In genomic region chr1:8629241-8630091, GRCh38 we compare ENCODE assay signal across 8 cellular contexts.
DNase-seq lines count a peak whose midpoint lies in the region; ATAC-seq and TF ChIP-seq lines count a peak whose summit lies in the region.

No MANE protein-coding gene starts in this region.

- H3K36me3 ChIP-seq in GM06990 (ENCODE audit: control insufficient read depth, insufficient read depth, low read length) (no peaks in the 10 kb centered on the region), esophagus muscularis mucosa (no peaks in the 10 kb centered on the region), breast epithelium (no peaks in the 10 kb centered on the region)

- TF ChIP-seq EP300 in esophagus muscularis mucosa (IDR thresholded peaks at IDR 0.05) = no peak

- peaks cover 2% of the 10 kb centered on the region for H3K36me3 Mint-ChIP-seq in T-helper 17 cell (ENCODE audit: low read depth)

- peaks cover 40% of the 10 kb centered on the region for H3K4me1 Mint-ChIP-seq in T-helper 17 cell

- TF ChIP-seq CTCF in GM06990 (IDR thresholded peaks at IDR 0.05; ENCODE audit: insufficient read depth, low read length, poor library complexity, severe bottlenecking) (no peak), GM20000 (IDR thresholded peaks at IDR 0.05; ENCODE audit: extremely low read depth, missing control alignments) (no peak), esophagus muscularis mucosa (IDR thresholded peaks at IDR 0.05) (no peak), breast epithelium (IDR thresholded peaks at IDR 0.05) (no peak)

- no peaks in the 10 kb centered on the region for H3K9me3 ChIP-seq in T-helper 17 cell (ENCODE audit: control insufficient read depth, low read length, poor library complexity, severe bottlenecking)
- H3K9me3 ChIP-seq in esophagus muscularis mucosa = no peaks in the 10 kb centered on the region
- H3K9me3 ChIP-seq in breast epithelium = no peaks in the 10 kb centered on the region

- H3K4me1 ChIP-seq in esophagus muscularis mucosa (peaks cover 36 to 75% (median 57%) of the 10 kb centered on the region in 4 donors), breast epithelium (no peaks in the 10 kb centered on the region)

- DNase-seq in GM06990 (ENCODE audit: extremely low read depth, insufficient read length) (peak; percentile 61), GM20000 (ENCODE audit: low spot score) (peak; percentile 64), T-helper 17 cell (no peak), hepatic stellate cell (ENCODE audit: low spot score) (peak; percentile 10), NCI-H1048 (lab: John Stamatoyannopoulos, UW) (no peak), esophagus muscularis mucosa (ENCODE audit: extremely low spot score) (no peak), breast epithelium (ENCODE audit: low spot score in 2 of 2) (no peak)

- intact Hi-C loops in esophagus muscularis mucosa (cut with DNase I) (no loop called here), breast epithelium (cut with DNase I; ENCODE audit: low total_unique reads) (no loop called here)

- H3K27me3 ChIP-seq in GM06990 (replicated peaks; ENCODE audit: control insufficient read depth, insufficient read depth, low read length) (no peaks in the 10 kb centered on the region), esophagus muscularis mucosa (peaks cover 0 to 4% (median 0%) of the 10 kb centered on the region in 4 donors), breast epithelium (no peaks in the 10 kb centered on the region)

- H3K4me3 ChIP-seq in GM06990 (replicated peaks; ENCODE audit: low read depth, low read length) (peak overlapping the region; percentile 33; the same call in 1 of the 2 replicates), esophagus muscularis mucosa (no peak overlapping the region), breast epithelium (no peak overlapping the region)

- H3K27me3 Mint-ChIP-seq in T-helper 17 cell = no peaks in the 10 kb centered on the region

- WGBS in esophagus muscularis mucosa = 75% methylated on average over 6 of the region's 7 CpGs

- no peak for TF ChIP-seq POLR2A in esophagus muscularis mucosa (IDR thresholded peaks at IDR 0.05; ENCODE audit: low read depth)
- no peak for TF ChIP-seq POLR2A in breast epithelium (IDR thresholded peaks at IDR 0.05)

- peak overlapping the region; percentile 67 for H3K27ac Mint-ChIP-seq in T-helper 17 cell

- ATAC-seq in HG03460 (IDR thresholded peaks at IDR 0.05; ENCODE audit: unreplicated experiment) (peak; percentile 77), T-helper 17 cell (peak; percentile 73)

- H3K4me3 Mint-ChIP-seq in T-helper 17 cell = peak overlapping the region; percentile 16

- H3K27ac ChIP-seq in esophagus muscularis mucosa (replicated peaks in 1 of 4) (no peak overlapping the region), breast epithelium (no peak overlapping the region)

Comparison
In these comparisons a context has a peak if more than half of its experiments do, and no peak if none do; other contexts are left out.
1. DNase-seq: peak in GM06990 (single experiment), GM20000 (single experiment) and hepatic stellate cell (single experiment); none in T-helper 17 cell (0 of 3), NCI-H1048 (single experiment), esophagus muscularis mucosa (single experiment) and breast epithelium (0 of 2).